Comparison of ENCODE assay signal across 19 cellular contexts in genomic region chr2:38477006-38477405, GRCh38.
DNase-seq lines count a peak whose midpoint lies in the region; ATAC-seq and TF ChIP-seq lines count a peak whose summit lies in the region.
"Had no signal": no experiment of that assay in that cellular context is flagged by ENCODE, and none has a peak within 500 bp of the region (broad histone marks: within the 10 kb centered on the region; RNA-seq: fewer than 3 reads in every experiment).

No MANE protein-coding gene starts in this region.

- H3K4me1 Mint-ChIP-seq in GM23338 = peaks cover 3% of the 10 kb centered on the region; the same call in 1 of the 3 replicates
- no peaks in the 10 kb centered on the region for H3K4me1 Mint-ChIP-seq in MCF 10A (ENCODE audit: insufficient read depth, unreplicated experiment)
- H3K4me1 Mint-ChIP-seq: B cell had no signal

- DNase-seq in NCI-H82 (lab: John Stamatoyannopoulos, UW) = peak; percentile 21
- DNase-seq in NCI-H82 treated with DMSO at 0.1 percent for 48 hours (lab: John Stamatoyannopoulos, UW; ENCODE audit: unreplicated experiment) = no peak
- no peak for DNase-seq in GM23338 (ENCODE audit: low spot score)
- peak; percentile 67 for DNase-seq in WERI-Rb-1
- no peak for DNase-seq in MCF 10A (ENCODE audit: unreplicated experiment)
- DNase-seq in ecto neural progenitor cell (ENCODE audit: low spot score) = no peak
- DNase-seq: Caco-2; CD4-positive, CD25-positive, alpha-beta regulatory T cell; CD8-positive, alpha-beta T cell; DMS153; DND-41; GM23248; H9 had no signal

- peaks cover 17% of the 10 kb centered on the region for H3K9me3 ChIP-seq in WERI-Rb-1 (ENCODE audit: severe bottlenecking)
- peaks cover 4 to 8% of the 10 kb centered on the region in 2 donors for H3K9me3 ChIP-seq in stomach smooth muscle (ENCODE audit: control insufficient read depth in 2 of 2, low read length in 2 of 2)

- H3K36me3 ChIP-seq in GM23338 (ENCODE audit: insufficient read depth) (no peaks in the 10 kb centered on the region), WERI-Rb-1 (no peaks in the 10 kb centered on the region), stomach smooth muscle (ENCODE audit: control insufficient read depth in 2 of 2, insufficient read depth in 2 of 2, low read length in 2 of 2) (peaks cover 0 to 4% of the 10 kb centered on the region in 2 donors)
- H3K36me3 ChIP-seq: BLaER1 had no signal

- H3F3A ChIP-seq in GM23338 (replicated peaks; ENCODE audit: low read depth) = no peaks in the 10 kb centered on the region

- H3K9me3 Mint-ChIP-seq in GM23338 (peaks cover 24% of the 10 kb centered on the region), MCF 10A (ENCODE audit: unreplicated experiment) (no peaks in the 10 kb centered on the region)

- H3K36me3 Mint-ChIP-seq in GM23338 (ENCODE audit: low read depth) (peaks cover 11% of the 10 kb centered on the region), MCF 10A (ENCODE audit: insufficient read depth, unreplicated experiment) (no peaks in the 10 kb centered on the region)
- H3K36me3 Mint-ChIP-seq: CD4-positive, CD25-positive, alpha-beta regulatory T cell; CD8-positive, alpha-beta T cell had no signal

- H3K4me1 ChIP-seq in GM23338 (ENCODE audit: insufficient read depth) = no peaks in the 10 kb centered on the region
- H3K4me1 ChIP-seq in stomach smooth muscle (ENCODE audit: control insufficient read depth, insufficient read depth, low read length) = peaks cover 15% of the 10 kb centered on the region
- H3K4me1 ChIP-seq: BLaER1, Caco-2 had no signal

- H2AFZ ChIP-seq in GM23338 = peak overlapping the region; percentile 38; the same call in 1 of the 2 replicates
- H2AFZ ChIP-seq: GM23248 had no signal

- CTCF ChIA-PET in MCF 10A (lab: Yijun Ruan, JAX) = interaction anchor here (0.8 to 1.1 kb wide), 3 partner anchors 12 to 101 kb away, joined by 3 to 4 read pairs (median 3); no protein-coding TSS in a partner anchor

- no peak; the same call in 2 of the 3 replicates for ATAC-seq in GM23338
- ATAC-seq: CD8-positive, alpha-beta T cell; HCT116 had no signal

- H3K9ac ChIP-seq in stomach smooth muscle (ENCODE audit: low read length in 2 of 2) = no peak overlapping the region
- H3K9ac ChIP-seq: BLaER1, GM23248 had no signal

- H4K20me1 ChIP-seq in GM23338 (replicated peaks; ENCODE audit: insufficient read depth) = no peaks in the 10 kb centered on the region
- H4K20me1 ChIP-seq: BLaER1 had no signal

- intact Hi-C loops in MCF 10A (cut with micrococcal nuclease) = no loop called here

- H3K4me3 Mint-ChIP-seq in GM23338 (no peak overlapping the region), MCF 10A (ENCODE audit: unreplicated experiment) (no peak overlapping the region)
- H3K4me3 Mint-ChIP-seq: B cell; CD4-positive, CD25-positive, alpha-beta regulatory T cell; CD8-positive, alpha-beta T cell; H9 had no signal

- H3K27ac ChIP-seq in GM23338 (ENCODE audit: low read depth) (no peak overlapping the region), WERI-Rb-1 (no peak overlapping the region), stomach smooth muscle (ENCODE audit: low read length) (peak overlapping the region; percentile 11)
- H3K27ac ChIP-seq: 22Rv1, BLaER1, C4-2B, GM23248 had no signal

- no peaks in the 10 kb centered on the region for H3K27me3 ChIP-seq in GM23338 (ENCODE audit: insufficient read depth)
- no peaks in the 10 kb centered on the region for H3K27me3 ChIP-seq in WERI-Rb-1 (ENCODE audit: insufficient read depth, low read depth, severe bottlenecking)
- H3K27me3 ChIP-seq in stomach smooth muscle (ENCODE audit: control insufficient read depth in 1 of 2, insufficient read depth in 2 of 2, low read length in 2 of 2) = no peaks in the 10 kb centered on the region
- H3K27me3 ChIP-seq: BLaER1 had no signal

- H3K27ac Mint-ChIP-seq in GM23338 (no peak overlapping the region), MCF 10A (ENCODE audit: low read depth, unreplicated experiment) (no peak overlapping the region)
- H3K27ac Mint-ChIP-seq: B cell; CD4-positive, CD25-positive, alpha-beta regulatory T cell; CD8-positive, alpha-beta T cell had no signal

- H3K27me3 Mint-ChIP-seq in GM23338 (ENCODE audit: insufficient read depth, low read depth, poor library complexity) = no peaks in the 10 kb centered on the region
- no peaks in the 10 kb centered on the region for H3K27me3 Mint-ChIP-seq in MCF 10A (ENCODE audit: insufficient read depth, unreplicated experiment)

- no peak overlapping the region for H3K4me2 ChIP-seq in GM23338
- H3K4me2 ChIP-seq: BLaER1 had no signal

- POLR2A ChIA-PET in MCF 10A (lab: Yijun Ruan, JAX) = no interaction called here

- H3K4me3 ChIP-seq in GM23338 = no peak overlapping the region
- H3K4me3 ChIP-seq in WERI-Rb-1 (ENCODE audit: low read depth, low read length) = no peak overlapping the region
- no peak overlapping the region for H3K4me3 ChIP-seq in stomach smooth muscle (ENCODE audit: low read length in 2 of 2)
- H3K4me3 ChIP-seq: BLaER1, GM23248 had no signal

- BruUV-seq in MCF 10A (replicated peaks; lab: Mats Ljungman, UMichigan) = no TSS peak

- no peaks in the 10 kb centered on the region for H3K9me2 ChIP-seq in GM23338 (ENCODE audit: insufficient read depth)

- TF ChIP-seq CTCF in GM23338 (conservative IDR thresholded peaks at IDR 0.05; ENCODE audit: low read depth in 2 of 2) (0 out of 4 replicates have a peak, but pooled peaks of 1 of the 2 experiments have one; percentile 11), WERI-Rb-1 (IDR thresholded peaks at IDR 0.05; ENCODE audit: low read depth, low read length) (peak; percentile 48; the same call in 1 of the 2 replicates), MCF 10A (IDR thresholded peaks at IDR 0.05; ENCODE audit: unreplicated experiment) (no peak)

- H3K79me2 ChIP-seq in GM23338 (replicated peaks; ENCODE audit: insufficient read depth) = no peaks in the 10 kb centered on the region

TF ChIP-seq in GM23338, 12 proteins besides CTCF, POLR2A, EP300 and RAD21 (continues in another document):
- TF ChIP-seq ZNF462 (CRISPR knock-in tag; IDR thresholded peaks at IDR 0.05) (no peak), CREB1 (CRISPR knock-in tag; IDR thresholded peaks at IDR 0.05; ENCODE audit: low read depth) (no peak)

Comparison
In these comparisons a context has a peak if more than half of its experiments do, and no peak if none do; other contexts are left out.
1. DNase-seq: peak in NCI-H82 (single experiment) and WERI-Rb-1 (single experiment); none in NCI-H82 treated with DMSO at 0.1 percent for 48 hours (single experiment), GM23338 (single experiment), MCF 10A (single experiment) and ecto neural progenitor cell (single experiment).